ENCODE assay signal across 8 cellular contexts in the genomic region with DNA sequence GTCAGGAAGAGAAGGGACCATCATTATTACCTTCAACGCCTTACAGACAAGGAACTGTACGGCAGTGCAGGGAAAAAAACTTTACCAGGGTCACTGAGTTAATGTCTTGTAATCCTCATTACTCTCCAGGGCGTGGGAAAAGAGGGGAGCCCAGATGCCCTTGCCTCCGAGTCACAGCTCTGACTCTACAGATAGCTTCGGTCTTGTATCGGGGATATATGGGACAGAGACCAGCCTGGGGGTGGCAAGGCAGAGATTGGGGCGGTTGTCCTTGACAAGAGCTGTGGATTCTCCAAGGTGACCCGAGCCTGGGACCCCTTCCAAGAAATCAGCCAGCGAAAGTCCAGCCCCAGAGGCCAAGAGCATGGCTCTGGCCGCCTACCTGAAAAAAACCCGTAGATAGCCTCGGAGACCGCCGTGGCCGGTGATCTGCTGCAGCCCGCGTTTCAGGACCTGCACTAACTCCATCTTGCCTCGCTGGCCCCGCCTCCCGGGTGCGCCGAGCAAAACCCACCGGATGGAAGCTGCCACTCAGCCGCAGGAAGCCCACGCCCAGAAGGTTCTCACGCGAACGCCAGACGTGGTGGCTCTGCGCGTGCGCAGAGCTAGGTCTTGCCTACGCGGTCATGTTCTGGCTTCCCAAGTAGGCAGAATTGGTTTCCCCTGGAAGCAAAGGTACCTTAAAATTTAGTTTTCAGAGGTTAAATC. TPM values are rescaled to one million over a fixed set of nuclear protein-coding genes. Genes with fewer than 3 reads are reported as not detected.
A peak's percentile ranks its signal among the peaks of the same experiment; 100 is the strongest.
DNase-seq lines count a peak whose midpoint lies in the region; ATAC-seq and TF ChIP-seq lines count a peak whose summit lies in the region.

TSS of gene NDUFA12 (minus strand) at position 485 of the 708 bp plus-strand sequence. CDS start at position 468, 17 bp downstream.

- H3K27me3 ChIP-seq in PC-3 (ENCODE audit: low read length) (no peaks in the 10 kb centered on the region), esophagus (ENCODE audit: control insufficient read depth in 1 of 2, insufficient read depth in 2 of 2, low read length in 2 of 2) (no peaks in the 10 kb centered on the region), mucosa of stomach (ENCODE audit: control insufficient read depth, insufficient read depth, low read length) (no peaks in the 10 kb centered on the region)

- H3K4me1 ChIP-seq in PC-3 (ENCODE audit: insufficient read depth, low read length) (peaks cover 4% of the 10 kb centered on the region; the same call in 1 of the 2 replicates), esophagus (ENCODE audit: control insufficient read depth in 2 of 2, insufficient read depth in 2 of 2, low read length in 1 of 2) (no peaks in the 10 kb centered on the region), mucosa of stomach (ENCODE audit: control insufficient read depth, insufficient read depth, low read length) (no peaks in the 10 kb centered on the region)

- no peaks in the 10 kb centered on the region for H3K9me2 ChIP-seq in PC-3 (replicated peaks; ENCODE audit: low read length)

- TF ChIP-seq EP300 in Ishikawa (IDR thresholded peaks at IDR 0.05; ENCODE audit: borderline replicate concordance): no peak; the same call in 1 of the 2 replicates

- no peak for TF ChIP-seq CTCF in PC-3 (conservative IDR thresholded peaks at IDR 0.05; ENCODE audit: low read depth, low read length)

- H3K27ac ChIP-seq in PC-3 (ENCODE audit: low read length) (peak within 1 kb of the TSS; percentile 33), esophagus (ENCODE audit: low read depth in 2 of 2, low read length in 1 of 2) (peak within 1 kb of the TSS; percentile 78 to 95)

- 0% methylated on average over 34 of the region's 34 CpGs for WGBS in esophagus, 2 donors

- peak within 1 kb of the TSS; percentile 82 for H3K4me2 ChIP-seq in PC-3 (ENCODE audit: low read length)

- POLR2A ChIA-PET in PC-3 (lab: Charles Lee; ENCODE audit: unreplicated experiment): interaction anchor here (0.6 to 0.7 kb wide), 3 partner anchors 17 to 495 kb away, joined by 3 to 4 read pairs (median 4); partner anchors contain the start of genes FGD6 and VEZT

- ATAC-seq in GM21576 (IDR thresholded peaks at IDR 0.05; ENCODE audit: unreplicated experiment) (peak; percentile 99), PC-3 (peak; percentile 99)

- CTCF ChIA-PET in PC-3 (lab: Charles Lee): interaction anchor here (0.7 kb wide), 1 partner anchor 333 kb away, joined by 3 read pairs; no protein-coding TSS in a partner anchor

- H3F3A ChIP-seq in PC-3 (ENCODE audit: low read length, unreplicated experiment): no peaks in the 10 kb centered on the region

- H3K79me2 ChIP-seq in PC-3 (ENCODE audit: low read length): peaks cover 50% of the 10 kb centered on the region

- H2AFZ ChIP-seq in PC-3 (ENCODE audit: low read length): peak within 1 kb of the TSS; percentile 77

- H3K4me3 ChIP-seq in PC-3 (ENCODE audit: low read length): peak within 1 kb of the TSS; percentile 88
- H3K4me3 ChIP-seq in esophagus (ENCODE audit: low read depth in 1 of 2, low read length in 2 of 2): peak within 1 kb of the TSS; percentile 84 to 89
- peak within 1 kb of the TSS; percentile 94 for H3K4me3 ChIP-seq in mucosa of stomach (ENCODE audit: low read length)

- intact Hi-C loops in PC-3 (cut with micrococcal nuclease): loop anchor here (5.0 kb wide), 1 partner anchor 469 kb away; the partner anchor contains the start of gene METAP2

- BruUV-seq in PC-3 (replicated peaks; lab: Mats Ljungman, UMichigan): TSS peak; percentile 73

- H3K36me3 ChIP-seq in PC-3 (ENCODE audit: low read depth, low read length): peaks cover 5% of the 10 kb centered on the region; the same call in 1 of the 2 replicates
- no peaks in the 10 kb centered on the region for H3K36me3 ChIP-seq in esophagus (ENCODE audit: control insufficient read depth in 2 of 2, insufficient read depth in 2 of 2, low read length in 1 of 2)
- no peaks in the 10 kb centered on the region for H3K36me3 ChIP-seq in mucosa of stomach (ENCODE audit: control insufficient read depth, insufficient read depth, low read length)

- DNase-seq in DMS114 treated with DMSO at 0.1 percent for 48 hours (lab: John Stamatoyannopoulos, UW; ENCODE audit: unreplicated experiment) (peak; percentile 94), PC-3 (peak; percentile 98)
- DNase-seq in activated T-cell treated with anti-CD3 and anti-CD28 coated beads, Interleukin-2, amount 50 U/mL, for 1 hour: peak; percentile 93
- DNase-seq in stimulated activated CD8-positive, alpha-beta memory T cell treated with anti-CD3 and anti-CD28 coated beads, Interleukin-7, amount 100 ng/mL, for 1 hour (ENCODE audit: low read depth in 2 of 2): peak; percentile 86 to 88

- H3K9ac ChIP-seq in PC-3 (ENCODE audit: low read length): peak within 1 kb of the TSS; percentile 88
- H3K9ac ChIP-seq in mucosa of stomach (ENCODE audit: low read length): peak within 1 kb of the TSS; percentile 88

- peaks cover 4% of the 10 kb centered on the region; the same call in 1 of the 2 replicates for H3K9me3 ChIP-seq in PC-3 (ENCODE audit: low read length)
- no peaks in the 10 kb centered on the region for H3K9me3 ChIP-seq in esophagus (ENCODE audit: control insufficient read depth in 2 of 2, insufficient read depth in 1 of 2, low read depth in 1 of 2, low read length in 1 of 2)
- H3K9me3 ChIP-seq in mucosa of stomach (ENCODE audit: control insufficient read depth, low read length): no peaks in the 10 kb centered on the region

- TF ChIP-seq RAD21 in Ishikawa (IDR thresholded peaks at IDR 0.05; ENCODE audit: low read depth): no peak

- H4K20me1 ChIP-seq in PC-3 (ENCODE audit: low read length): 0 out of 2 replicates have a peak, but pooled peaks cover 3% of the 10 kb centered on the region

TF ChIP-seq in Ishikawa, 13 proteins besides CTCF, POLR2A, EP300 and RAD21:
- no peak; the same call in 1 of the 2 replicates for TF ChIP-seq CEBPB (IDR thresholded peaks at IDR 0.05)
- TF ChIP-seq EGR1 (IDR thresholded peaks at IDR 0.05): no peak; the same call in 1 of the 2 replicates
- TF ChIP-seq TCF12 (IDR thresholded peaks at IDR 0.05; ENCODE audit: low read depth): peak; percentile 75
- TF ChIP-seq, protein P1, sequence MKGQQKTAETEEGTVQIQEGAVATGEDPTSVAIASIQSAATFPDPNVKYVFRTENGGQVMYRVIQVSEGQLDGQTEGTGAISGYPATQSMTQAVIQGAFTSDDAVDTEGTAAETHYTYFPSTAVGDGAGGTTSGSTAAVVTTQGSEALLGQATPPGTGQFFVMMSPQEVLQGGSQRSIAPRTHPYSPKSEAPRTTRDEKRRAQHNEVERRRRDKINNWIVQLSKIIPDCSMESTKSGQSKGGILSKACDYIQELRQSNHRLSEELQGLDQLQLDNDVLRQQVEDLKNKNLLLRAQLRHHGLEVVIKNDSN (IDR thresholded peaks at IDR 0.05): peak; percentile 56
- TF ChIP-seq, protein P2, sequence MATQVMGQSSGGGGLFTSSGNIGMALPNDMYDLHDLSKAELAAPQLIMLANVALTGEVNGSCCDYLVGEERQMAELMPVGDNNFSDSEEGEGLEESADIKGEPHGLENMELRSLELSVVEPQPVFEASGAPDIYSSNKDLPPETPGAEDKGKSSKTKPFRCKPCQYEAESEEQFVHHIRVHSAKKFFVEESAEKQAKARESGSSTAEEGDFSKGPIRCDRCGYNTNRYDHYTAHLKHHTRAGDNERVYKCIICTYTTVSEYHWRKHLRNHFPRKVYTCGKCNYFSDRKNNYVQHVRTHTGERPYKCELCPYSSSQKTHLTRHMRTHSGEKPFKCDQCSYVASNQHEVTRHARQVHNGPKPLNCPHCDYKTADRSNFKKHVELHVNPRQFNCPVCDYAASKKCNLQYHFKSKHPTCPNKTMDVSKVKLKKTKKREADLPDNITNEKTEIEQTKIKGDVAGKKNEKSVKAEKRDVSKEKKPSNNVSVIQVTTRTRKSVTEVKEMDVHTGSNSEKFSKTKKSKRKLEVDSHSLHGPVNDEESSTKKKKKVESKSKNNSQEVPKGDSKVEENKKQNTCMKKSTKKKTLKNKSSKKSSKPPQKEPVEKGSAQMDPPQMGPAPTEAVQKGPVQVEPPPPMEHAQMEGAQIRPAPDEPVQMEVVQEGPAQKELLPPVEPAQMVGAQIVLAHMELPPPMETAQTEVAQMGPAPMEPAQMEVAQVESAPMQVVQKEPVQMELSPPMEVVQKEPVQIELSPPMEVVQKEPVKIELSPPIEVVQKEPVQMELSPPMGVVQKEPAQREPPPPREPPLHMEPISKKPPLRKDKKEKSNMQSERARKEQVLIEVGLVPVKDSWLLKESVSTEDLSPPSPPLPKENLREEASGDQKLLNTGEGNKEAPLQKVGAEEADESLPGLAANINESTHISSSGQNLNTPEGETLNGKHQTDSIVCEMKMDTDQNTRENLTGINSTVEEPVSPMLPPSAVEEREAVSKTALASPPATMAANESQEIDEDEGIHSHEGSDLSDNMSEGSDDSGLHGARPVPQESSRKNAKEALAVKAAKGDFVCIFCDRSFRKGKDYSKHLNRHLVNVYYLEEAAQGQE (IDR thresholded peaks at IDR 0.05; ENCODE audit: low read depth): peak; percentile 20; the same call in 1 of the 2 replicates
- peak; percentile 99 for TF ChIP-seq TAF1 (IDR thresholded peaks at IDR 0.05; ENCODE audit: low read depth)
- TF ChIP-seq YY1 (IDR thresholded peaks at IDR 0.05; ENCODE audit: low read depth): peak; percentile 94
- peak; percentile 42; the same call in 1 of the 2 replicates for TF ChIP-seq TEAD4 (IDR thresholded peaks at IDR 0.05)
- TF ChIP-seq FOXM1 (IDR thresholded peaks at IDR 0.05; ENCODE audit: borderline replicate concordance, low read depth): no peak
- TF ChIP-seq CREB1 (IDR thresholded peaks at IDR 0.05; ENCODE audit: low read depth): no peak
- peak; percentile 82 for TF ChIP-seq MAX (IDR thresholded peaks at IDR 0.05)
- TF ChIP-seq NFIC (IDR thresholded peaks at IDR 0.05): 0 out of 2 replicates have a peak, but pooled peaks have one; percentile 12
- no peak for TF ChIP-seq ZBTB7A (IDR thresholded peaks at IDR 0.05; ENCODE audit: low read depth)

RNA-seq across cellular contexts. Expression of gene NDUFA12, which starts in this region (rescaled TPM):
- 118 and 130 TPM in 2 replicates for total RNA-seq in PC-3 (2014; rRNA removed)
- polyA plus RNA-seq in esophagus: 100 to 1,000 TPM in 1 of 2 donors, 10 to 100 TPM in 1; 76.3 to 115 TPM

Comparison
In these comparisons a context has a peak if more than half of its experiments do, and no peak if none do; other contexts are left out.
1. Peak in every context shown above with its lines: DNase-seq, ATAC-seq, H3K4me3 ChIP-seq and H3K27ac ChIP-seq.